Comparison of ENCODE assay signal across 23 cellular contexts in the genomic region with DNA sequence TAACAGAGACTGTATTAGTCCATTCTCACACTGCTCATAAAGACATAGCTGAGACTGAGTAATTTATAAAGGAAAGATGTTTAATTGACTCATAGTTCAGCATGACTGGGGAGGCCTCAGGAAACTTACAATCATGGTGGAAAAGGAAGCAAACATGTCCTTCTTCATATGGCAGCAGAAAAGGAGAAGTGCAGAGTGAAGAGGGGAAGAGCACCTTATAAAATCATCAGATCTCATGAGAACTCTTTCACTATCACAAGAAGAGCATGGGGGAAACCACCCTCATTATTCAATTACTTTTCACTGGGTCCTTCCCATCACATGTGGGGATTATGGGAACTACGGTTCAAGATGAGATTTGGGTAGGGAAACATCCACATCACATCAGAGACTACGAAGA. TPM values are rescaled to one million over a fixed set of nuclear protein-coding genes. Genes with fewer than 3 reads are reported as not detected.
"Had no signal": no experiment of that assay in that cellular context is flagged by ENCODE, and none has a peak within 500 bp of the region (broad histone marks: within the 10 kb centered on the region; RNA-seq: fewer than 3 reads in every experiment).

No MANE protein-coding gene starts in this region.

- H3K36me3 ChIP-seq: breast epithelium, heart left ventricle, ovary, stomach, suprapubic skin, tibial artery had no signal

- H3K9me3 ChIP-seq: breast epithelium, ovary, stomach, suprapubic skin, tibial artery had no signal

- H3K27ac ChIP-seq: breast epithelium, heart left ventricle, ovary, skin epidermis, stomach, suprapubic skin, tibial artery, VCaP had no signal

- H3K27me3 ChIP-seq: breast epithelium, heart left ventricle, ovary, stomach, suprapubic skin, tibial artery had no signal

- H3K4me1 ChIP-seq: breast epithelium, suprapubic skin had no signal

- H3K4me3 ChIP-seq: breast epithelium, heart left ventricle, ovary, skin epidermis, stomach, suprapubic skin, tibial artery had no signal

- DNase-seq: activated CD4-positive, alpha-beta T cell treated with anti-CD3 and anti-CD28 coated beads for 4 hours; activated CD4-positive, alpha-beta T cell treated with anti-CD3 and anti-CD28 coated beads, Interleukin-2, amount 50 U/mL, for 4 hours; activated naive CD4-positive, alpha-beta T cell; activated T-cell treated with anti-CD3 and anti-CD28 coated beads for 4 hours; activated T-cell treated with anti-CD3 and anti-CD28 coated beads, Interleukin-2, amount 50 U/mL, for 72 hours; central memory CD4-positive, alpha-beta T cell; heart left ventricle; naive B cell; ovary; stimulated activated CD4-positive, alpha-beta T cell treated with anti-CD3 and anti-CD28 coated beads, Interleukin-4, amount 100 ng/mL, for 4 hours; stimulated activated CD8-positive, alpha-beta memory T cell treated with anti-CD3 and anti-CD28 coated beads, Interleukin-4, amount 100 ng/mL, for 48 hours; stomach; T-helper 17 cell; T1000; tibial artery had no signal

- ATAC-seq: activated naive CD4-positive, alpha-beta T cell treated with anti-CD3 and anti-CD28 coated beads, Interleukin-2, amount 50 U/mL, for 72 hours; activated T-cell treated with anti-CD3 and anti-CD28 coated beads, Interleukin-2, amount 50 U/mL, for 72 hours; heart left ventricle; sciatic nerve; stimulated activated memory B cell treated with anti-CD40 and anti-IgM and Interleukin-4, amounts not matched to agents 10 μg/mL and 1 μg/mL and 100 μg/mL, for 72 hours; T-helper 17 cell had no signal

RNA-seq across cellular contexts. Expression of gene CAVIN2, which starts 43.0 kb away (rescaled TPM):
- total RNA-seq: activated naive CD4-positive, alpha-beta T cell treated with anti-CD3 and anti-CD28 coated beads, Interleukin-2, amount 50 U/mL, for 72 hours; activated T-cell treated with anti-CD3 and anti-CD28 coated beads, Interleukin-2, amount 50 U/mL, for 72 hours had no signal
- polyA plus RNA-seq: neural cell had no signal
